In the genomic region with DNA sequence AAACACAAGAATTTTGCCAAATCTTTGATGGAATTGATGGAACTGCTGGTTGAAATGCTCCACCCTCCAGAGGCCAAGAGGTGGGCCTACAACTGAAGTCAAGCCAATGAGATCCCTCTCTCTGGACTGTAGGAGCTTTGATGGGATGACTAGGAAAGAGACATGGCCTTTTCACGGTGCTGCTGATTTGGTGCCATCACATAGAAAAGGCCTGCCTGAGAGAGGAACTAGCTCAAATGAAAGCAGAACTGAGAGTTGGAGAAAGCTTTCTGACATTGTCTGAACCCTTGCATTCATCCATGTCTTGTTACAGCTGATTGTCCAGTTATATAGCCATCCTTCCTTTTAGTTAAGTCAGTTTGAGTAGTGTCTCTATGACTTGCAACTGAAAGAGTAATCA, we compare ENCODE assay signal across 14 cellular contexts.
DNase-seq lines count a peak whose midpoint lies in the region; ATAC-seq and TF ChIP-seq lines count a peak whose summit lies in the region.
"Had no signal": no experiment of that assay in that cellular context is flagged by ENCODE, and none has a peak within 500 bp of the region (broad histone marks: within the 10 kb centered on the region; RNA-seq: fewer than 3 reads in every experiment).

No MANE protein-coding gene starts in this region.

- TF ChIP-seq POLR2A in gastrocnemius medialis (IDR thresholded peaks at IDR 0.05) = no peak

- H3K9me3 Mint-ChIP-seq in activated B cell treated with CpG ODN at 0.5 μM for 24 hours = no peaks in the 10 kb centered on the region
- H3K9me3 Mint-ChIP-seq in activated CD4-positive, alpha-beta T cell treated with anti-CD3 and anti-CD28 coated beads, Interleukin-2, amount 10 ng/mL, durations not matched to agents 7 days and 5 days = peaks cover 2% of the 10 kb centered on the region

- no peak overlapping the region for H3K4me3 Mint-ChIP-seq in activated B cell treated with CpG ODN at 0.5 μM for 24 hours
- H3K4me3 Mint-ChIP-seq in activated CD4-positive, alpha-beta T cell treated with anti-CD3 and anti-CD28 coated beads, Interleukin-2, amount 10 ng/mL, durations not matched to agents 7 days and 5 days = no peak overlapping the region
- H3K4me3 Mint-ChIP-seq: activated naive CD8-positive, alpha-beta T cell treated with anti-CD3 and anti-CD28 coated beads, Interleukin-2, amount 10 ng/mL, durations not matched to agents 7 days and 5 days had no signal

- no peaks in the 10 kb centered on the region for H3K4me1 ChIP-seq in gastrocnemius medialis

- POLR2A ChIA-PET in activated B cell treated with CpG ODN at 0.5 μM for 24 hours (lab: Charles Lee) = no interaction called here
- POLR2A ChIA-PET in activated CD4-positive, alpha-beta T cell treated with anti-CD3 and anti-CD28 coated beads, Interleukin-2, amount 10 ng/mL, durations not matched to agents 7 days and 5 days (lab: Charles Lee) = no interaction called here

- H3K4me1 Mint-ChIP-seq in activated B cell treated with CpG ODN at 0.5 μM for 24 hours = peaks cover 8% of the 10 kb centered on the region
- H3K4me1 Mint-ChIP-seq in activated CD4-positive, alpha-beta T cell treated with anti-CD3 and anti-CD28 coated beads, Interleukin-2, amount 10 ng/mL, durations not matched to agents 7 days and 5 days = peaks cover 2% of the 10 kb centered on the region
- H3K4me1 Mint-ChIP-seq: activated naive CD8-positive, alpha-beta T cell treated with anti-CD3 and anti-CD28 coated beads, Interleukin-2, amount 10 ng/mL, durations not matched to agents 7 days and 5 days had no signal

- H3K27ac Mint-ChIP-seq in activated B cell treated with CpG ODN at 0.5 μM for 24 hours = peak overlapping the region; percentile 18
- H3K27ac Mint-ChIP-seq in activated CD4-positive, alpha-beta T cell treated with anti-CD3 and anti-CD28 coated beads, Interleukin-2, amount 10 ng/mL, durations not matched to agents 7 days and 5 days = no peak overlapping the region
- H3K27ac Mint-ChIP-seq: activated naive CD8-positive, alpha-beta T cell treated with anti-CD3 and anti-CD28 coated beads, Interleukin-2, amount 10 ng/mL, durations not matched to agents 7 days and 5 days had no signal

- H3K36me3 ChIP-seq in gastrocnemius medialis = no peaks in the 10 kb centered on the region

- H3K27ac ChIP-seq in gastrocnemius medialis (no peak overlapping the region), coronary artery (no peak overlapping the region)

- H3K36me3 Mint-ChIP-seq in activated B cell treated with CpG ODN at 0.5 μM for 24 hours (ENCODE audit: low read depth) = no peaks in the 10 kb centered on the region
- H3K36me3 Mint-ChIP-seq in activated CD4-positive, alpha-beta T cell treated with anti-CD3 and anti-CD28 coated beads, Interleukin-2, amount 10 ng/mL, durations not matched to agents 7 days and 5 days (ENCODE audit: low read depth) = no peaks in the 10 kb centered on the region
- H3K36me3 Mint-ChIP-seq: activated naive CD8-positive, alpha-beta T cell treated with anti-CD3 and anti-CD28 coated beads, Interleukin-2, amount 10 ng/mL, durations not matched to agents 7 days and 5 days had no signal

- DNase-seq in activated B cell treated with CpG ODN at 0.5 μM for 24 hours (no peak), gastrocnemius medialis (no peak), OCI-M2 (lab: John Stamatoyannopoulos, UW; ENCODE audit: unreplicated experiment) (no peak), coronary artery (ENCODE audit: low spot score) (no peak)
- no peak for DNase-seq in activated CD4-positive, alpha-beta T cell treated with anti-CD3 and anti-CD28 coated beads, Interleukin-2, amount 10 ng/mL, durations not matched to agents 7 days and 5 days
- DNase-seq: activated naive CD8-positive, alpha-beta T cell treated with anti-CD3 and anti-CD28 coated beads, Interleukin-2, amount 10 ng/mL, durations not matched to agents 7 days and 5 days; NCI-H1092; NCI-H774; posterior cingulate gyrus; stimulated activated CD4-positive, alpha-beta T cell treated with anti-CD3 and anti-CD28 coated beads, Interleukin-2, amount 100 ng/mL, for 24 hours had no signal

- H3K4me3 ChIP-seq in gastrocnemius medialis (no peak overlapping the region), coronary artery (no peak overlapping the region)
- H3K4me3 ChIP-seq: lung had no signal

- ATAC-seq in GM18868 (IDR thresholded peaks at IDR 0.05; ENCODE audit: unreplicated experiment) (peak; percentile 88), GM21526 (IDR thresholded peaks at IDR 0.05; ENCODE audit: low FRiP score, unreplicated experiment) (peak; percentile 92), HG03097 (IDR thresholded peaks at IDR 0.05; ENCODE audit: low FRiP score, unreplicated experiment) (peak; percentile 74), activated B cell treated with CpG ODN at 0.5 μM for 24 hours (ENCODE audit: low read depth) (peak; percentile 47), gastrocnemius medialis (no peak)

- in situ Hi-C loops in gastrocnemius medialis (cut with MboI; ENCODE audit: low sequenced_read_pairs in 4 of 4) = no loop called here

- H3K27me3 Mint-ChIP-seq in activated B cell treated with CpG ODN at 0.5 μM for 24 hours = no peaks in the 10 kb centered on the region
- H3K27me3 Mint-ChIP-seq in activated CD4-positive, alpha-beta T cell treated with anti-CD3 and anti-CD28 coated beads, Interleukin-2, amount 10 ng/mL, durations not matched to agents 7 days and 5 days = no peaks in the 10 kb centered on the region
- H3K27me3 Mint-ChIP-seq: activated naive CD8-positive, alpha-beta T cell treated with anti-CD3 and anti-CD28 coated beads, Interleukin-2, amount 10 ng/mL, durations not matched to agents 7 days and 5 days had no signal

- intact Hi-C loops in activated B cell treated with CpG ODN at 0.5 μM for 24 hours (cut with micrococcal nuclease) (no loop called here), gastrocnemius medialis (cut with DNase I; ENCODE audit: low total_unique reads) (no loop called here)

- CTCF ChIA-PET in activated B cell treated with CpG ODN at 0.5 μM for 24 hours (lab: Charles Lee) = no interaction called here
- CTCF ChIA-PET in activated CD4-positive, alpha-beta T cell treated with anti-CD3 and anti-CD28 coated beads, Interleukin-2, amount 10 ng/mL, durations not matched to agents 7 days and 5 days (lab: Charles Lee) = no interaction called here

- no peaks in the 10 kb centered on the region for H3K9me3 ChIP-seq in gastrocnemius medialis

- H3K27me3 ChIP-seq in gastrocnemius medialis = no peaks in the 10 kb centered on the region

- TF ChIP-seq CTCF in activated B cell treated with CpG ODN at 0.5 μM for 24 hours (IDR thresholded peaks at IDR 0.05) = no peak
- TF ChIP-seq CTCF in gastrocnemius medialis (IDR thresholded peaks at IDR 0.05 in 4 of 5, conservative IDR thresholded peaks at IDR 0.05 in 1 of 5) = no peak
- no peak for TF ChIP-seq CTCF in coronary artery (IDR thresholded peaks at IDR 0.05)

Comparison
In these comparisons a context has a peak if more than half of its experiments do, and no peak if none do; other contexts are left out.
1. ATAC-seq: peak in GM18868 (single experiment), GM21526 (single experiment), HG03097 (single experiment) and activated B cell treated with CpG ODN at 0.5 μM for 24 hours (single experiment); none in gastrocnemius medialis (0 of 2).